ENCODE assay signal across 8 cellular contexts in the genomic region with DNA sequence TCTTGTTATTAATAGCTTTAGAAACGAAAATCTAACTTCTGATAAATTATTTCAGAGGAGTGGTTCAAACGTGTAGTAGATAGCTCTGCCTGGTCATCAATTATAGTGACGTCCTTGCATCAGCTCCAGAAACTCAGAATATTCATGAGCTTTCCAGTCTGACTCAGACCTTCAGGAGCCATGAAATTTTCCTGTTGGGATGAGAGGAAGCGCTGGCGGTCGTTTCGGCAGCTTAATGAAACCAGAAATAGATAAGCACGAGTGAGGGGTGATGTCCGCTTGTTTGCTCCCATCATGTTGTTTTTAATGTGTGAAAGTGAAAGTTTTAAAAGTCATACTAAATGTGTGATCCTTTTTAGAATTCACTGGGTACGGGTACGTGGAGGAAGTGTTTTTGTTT.
DNase-seq lines count a peak whose midpoint lies in the region; ATAC-seq and FAIRE-seq lines count a peak whose summit lies in the region.

No MANE protein-coding gene starts in this region.

- no peak for ATAC-seq in activated CD8-positive, alpha-beta memory T cell treated with anti-CD3 and anti-CD28 coated beads, Interleukin-2, amount 10 ng/mL, durations not matched to agents 7 days and 5 days
- ATAC-seq in T-helper 17 cell (no peak), HG03342 (IDR thresholded peaks at IDR 0.05; ENCODE audit: unreplicated experiment) (no peak), GM21360 (IDR thresholded peaks at IDR 0.05; ENCODE audit: unreplicated experiment) (no peak), GM21528 (IDR thresholded peaks at IDR 0.05; ENCODE audit: low FRiP score, unreplicated experiment) (no peak)

- H3K9me3 Mint-ChIP-seq in activated CD8-positive, alpha-beta memory T cell treated with anti-CD3 and anti-CD28 coated beads, Interleukin-2, amount 10 ng/mL, durations not matched to agents 7 days and 5 days (ENCODE audit: low read depth), result no peaks in the 10 kb centered on the region

- no peaks in the 10 kb centered on the region for H3K36me3 Mint-ChIP-seq in activated CD8-positive, alpha-beta memory T cell treated with anti-CD3 and anti-CD28 coated beads, Interleukin-2, amount 10 ng/mL, durations not matched to agents 7 days and 5 days
- H3K36me3 Mint-ChIP-seq in T-helper 17 cell (ENCODE audit: low read depth), result peaks cover 5% of the 10 kb centered on the region

- peak overlapping the region; percentile 76 for H3K4me2 ChIP-seq in skeletal muscle satellite cell (ENCODE audit: low read length)

- H3K27me3 Mint-ChIP-seq in activated CD8-positive, alpha-beta memory T cell treated with anti-CD3 and anti-CD28 coated beads, Interleukin-2, amount 10 ng/mL, durations not matched to agents 7 days and 5 days, result peaks cover 3% of the 10 kb centered on the region
- peaks cover 5% of the 10 kb centered on the region for H3K27me3 Mint-ChIP-seq in T-helper 17 cell

- peaks cover 8% of the 10 kb centered on the region for H3K4me1 Mint-ChIP-seq in activated CD8-positive, alpha-beta memory T cell treated with anti-CD3 and anti-CD28 coated beads, Interleukin-2, amount 10 ng/mL, durations not matched to agents 7 days and 5 days
- H3K4me1 Mint-ChIP-seq in T-helper 17 cell, result peaks cover 18% of the 10 kb centered on the region

- CTCF ChIA-PET in activated CD8-positive, alpha-beta memory T cell treated with anti-CD3 and anti-CD28 coated beads, Interleukin-2, amount 10 ng/mL, durations not matched to agents 7 days and 5 days (lab: Charles Lee), result interaction anchor here (0.9 to 1.6 kb wide), 2 partner anchors 14 to 15 kb away, joined by 4 to 6 read pairs; no protein-coding TSS in a partner anchor

- H3K9ac ChIP-seq in skeletal muscle satellite cell (ENCODE audit: low read depth, low read length), result peak overlapping the region; percentile 84

- H3K4me1 ChIP-seq in skeletal muscle satellite cell (ENCODE audit: control insufficient read depth, insufficient read depth, low read length), result peaks cover 11% of the 10 kb centered on the region

- peak overlapping the region; percentile 84 for H3K27ac Mint-ChIP-seq in activated CD8-positive, alpha-beta memory T cell treated with anti-CD3 and anti-CD28 coated beads, Interleukin-2, amount 10 ng/mL, durations not matched to agents 7 days and 5 days
- peak overlapping the region; percentile 91 for H3K27ac Mint-ChIP-seq in T-helper 17 cell

- no peak for FAIRE-seq in frontal cortex (lab: Jason Lieb, UNC)

- no peak for DNase-seq in activated CD8-positive, alpha-beta memory T cell treated with anti-CD3 and anti-CD28 coated beads, Interleukin-2, amount 10 ng/mL, durations not matched to agents 7 days and 5 days
- no peak for DNase-seq in activated CD8-positive, alpha-beta memory T cell treated with anti-CD3 and anti-CD28 coated beads for 24 hours
- DNase-seq in T-helper 17 cell (no peak), frontal cortex (ENCODE audit: low spot score in 2 of 2) (peak; percentile 29 to 62)

- H3K27me3 ChIP-seq in skeletal muscle satellite cell (ENCODE audit: control insufficient read depth, insufficient read depth, low read length), result no peaks in the 10 kb centered on the region

- peak overlapping the region; percentile 67 for H3K4me3 ChIP-seq in skeletal muscle satellite cell (ENCODE audit: low read length)

- peak overlapping the region; percentile 72 for H3K4me3 Mint-ChIP-seq in activated CD8-positive, alpha-beta memory T cell treated with anti-CD3 and anti-CD28 coated beads, Interleukin-2, amount 10 ng/mL, durations not matched to agents 7 days and 5 days
- H3K4me3 Mint-ChIP-seq in T-helper 17 cell, result peak overlapping the region; percentile 90

- H3K9me3 ChIP-seq in T-helper 17 cell (ENCODE audit: control insufficient read depth, low read length, poor library complexity, severe bottlenecking) (no peaks in the 10 kb centered on the region), skeletal muscle satellite cell (replicated peaks; ENCODE audit: low read length) (no peaks in the 10 kb centered on the region)

- no peaks in the 10 kb centered on the region for H3K36me3 ChIP-seq in skeletal muscle satellite cell (ENCODE audit: insufficient read depth, low read length)

Comparison
In these comparisons a context has a peak if more than half of its experiments do, and no peak if none do; other contexts are left out.
1. DNase-seq: peak in frontal cortex (2 of 2); none in activated CD8-positive, alpha-beta memory T cell treated with anti-CD3 and anti-CD28 coated beads, Interleukin-2, amount 10 ng/mL, durations not matched to agents 7 days and 5 days (single experiment), activated CD8-positive, alpha-beta memory T cell treated with anti-CD3 and anti-CD28 coated beads for 24 hours (single experiment) and T-helper 17 cell (0 of 3).